ENCODE assay signal across 8 cellular contexts in genomic region chr4:39976141-39976944, GRCh38. TPM values are rescaled to one million over a fixed set of nuclear protein-coding genes. Genes with fewer than 3 reads are reported as not detected.
DNase-seq lines count a peak whose midpoint lies in the region; ATAC-seq and TF ChIP-seq lines count a peak whose summit lies in the region.

No MANE protein-coding gene starts in this region.

- H3K4me3 Mint-ChIP-seq in natural killer cell, result peak overlapping the region; percentile 84
- peak overlapping the region; percentile 90 to 94 for H3K4me3 Mint-ChIP-seq in stimulated activated naive B cell treated with anti-CD40 and anti-IgM and Interleukin-4, amounts not matched to agents 10 μg/mL and 1 μg/mL and 100 μg/mL, for 72 hours

- no peaks in the 10 kb centered on the region for H3K36me3 Mint-ChIP-seq in natural killer cell
- peaks cover 22 to 24% of the 10 kb centered on the region in 2 donors for H3K36me3 Mint-ChIP-seq in stimulated activated naive B cell treated with anti-CD40 and anti-IgM and Interleukin-4, amounts not matched to agents 10 μg/mL and 1 μg/mL and 100 μg/mL, for 72 hours

- TF ChIP-seq CTCF in LNCAP (IDR thresholded peaks at IDR 0.05), result peak; percentile 81
- peak; percentile 93 for TF ChIP-seq CTCF in fibroblast of the aortic adventitia (IDR thresholded peaks at IDR 0.05; ENCODE audit: insufficient read depth, low read length)
- peak; percentile 81 for TF ChIP-seq CTCF in natural killer cell (IDR thresholded peaks at IDR 0.05)

- H3K27ac Mint-ChIP-seq in natural killer cell, result peak overlapping the region; percentile 86 to 88
- peak overlapping the region; percentile 96 for H3K27ac Mint-ChIP-seq in stimulated activated naive B cell treated with anti-CD40 and anti-IgM and Interleukin-4, amounts not matched to agents 10 μg/mL and 1 μg/mL and 100 μg/mL, for 72 hours

- H3K9me3 Mint-ChIP-seq in natural killer cell, result no peaks in the 10 kb centered on the region
- H3K9me3 Mint-ChIP-seq in stimulated activated naive B cell treated with anti-CD40 and anti-IgM and Interleukin-4, amounts not matched to agents 10 μg/mL and 1 μg/mL and 100 μg/mL, for 72 hours, result no peaks in the 10 kb centered on the region

- ATAC-seq in GM21786 (IDR thresholded peaks at IDR 0.05; ENCODE audit: unreplicated experiment) (peak; percentile 35), natural killer cell (peak; percentile 27 to 51 (median 36))
- ATAC-seq in stimulated activated naive B cell treated with anti-CD40 and anti-IgM and Interleukin-4, amounts not matched to agents 10 μg/mL and 1 μg/mL and 100 μg/mL, for 72 hours (replicated peaks), result peak; percentile 38 to 46

- peak overlapping the region; percentile 79 for H3K4me3 ChIP-seq in fibroblast of the aortic adventitia (ENCODE audit: low read depth, low read length)

- peaks cover 27 to 31% of the 10 kb centered on the region in 2 donors for H3K4me1 Mint-ChIP-seq in natural killer cell
- H3K4me1 Mint-ChIP-seq in stimulated activated naive B cell treated with anti-CD40 and anti-IgM and Interleukin-4, amounts not matched to agents 10 μg/mL and 1 μg/mL and 100 μg/mL, for 72 hours, result peaks cover 19 to 31% of the 10 kb centered on the region in 2 donors

- no peaks in the 10 kb centered on the region for H3K27me3 Mint-ChIP-seq in natural killer cell (ENCODE audit: low read depth in 2 of 2)
- H3K27me3 Mint-ChIP-seq in stimulated activated naive B cell treated with anti-CD40 and anti-IgM and Interleukin-4, amounts not matched to agents 10 μg/mL and 1 μg/mL and 100 μg/mL, for 72 hours, result no peaks in the 10 kb centered on the region

- DNase-seq in COR-L47 (lab: John Stamatoyannopoulos, UW) (peak; percentile 77), RPMI7951 (ENCODE audit: low read depth) (peak; percentile 78), fibroblast of the aortic adventitia (ENCODE audit: low read depth) (peak; percentile 83), natural killer cell (peak; percentile 57)
- peak; percentile 88 for DNase-seq in activated effector memory CD4-positive, alpha-beta T cell treated with anti-CD3 and anti-CD28 coated beads, Interleukin-2, amount 50 U/mL, for 16 hours
- peak; percentile 70 for DNase-seq in stimulated activated naive B cell treated with anti-CD40 and anti-IgM and Interleukin-4, amounts not matched to agents 10 μg/mL and 1 μg/mL and 100 μg/mL, for 72 hours

- intact Hi-C loops in natural killer cell (cut with micrococcal nuclease), result loop anchor here (1.0 to 10.0 kb wide), 6 partner anchors 72 to 507 kb away; partner anchors contain the start of genes N4BP2 and SMIM14

RNA-seq across cellular contexts. Expression of gene PDS5A, which starts 1.4 kb away (rescaled TPM):
- 41.4 and 47.7 TPM in 2 replicates for total RNA-seq in RPMI7951 (2014; rRNA removed; shearing (Covaris generic))
- 78.4 and 123 TPM in 2 replicates for total RNA-seq in fibroblast of the aortic adventitia (ENCODE audit: low replicate concordance)
- 10 to 100 TPM; 80.1 to 99.9 (median 99.8) TPM for total RNA-seq in natural killer cell

Comparison
In these comparisons a context has a peak if more than half of its experiments do, and no peak if none do; other contexts are left out.
1. Peak in every context shown above with its lines: DNase-seq, ATAC-seq and H3K4me3 ChIP-seq.